ENCODE assay signal across 17 cellular contexts in genomic region chr10:121669010-121669366, GRCh38.
DNase-seq lines count a peak whose midpoint lies in the region; ATAC-seq and TF ChIP-seq lines count a peak whose summit lies in the region.
"Had no signal": no experiment of that assay in that cellular context is flagged by ENCODE, and none has a peak within 500 bp of the region (broad histone marks: within the 10 kb centered on the region; RNA-seq: fewer than 3 reads in every experiment).

No MANE protein-coding gene starts in this region.

- no peak for DNase-seq in left ventricle myocardium inferior
- no peak for DNase-seq in left cardiac atrium
- no peak for DNase-seq in osteocyte (ENCODE audit: extremely low spot score, unreplicated experiment)
- no peak for DNase-seq in NCI-H2107 (lab: John Stamatoyannopoulos, UW)
- DNase-seq in H7, result no peak
- DNase-seq in glomerular visceral epithelial cell (ENCODE audit: extremely low spot score), result no peak
- DNase-seq: activated B cell treated with CpG ODN at 0.5 μM for 24 hours; activated effector memory CD4-positive, alpha-beta T cell treated with Interleukin-2 at 50 U/mL for 16 hours; cortex of kidney; EL; naive thymus-derived CD8-positive, alpha-beta T cell; NCI-H187 treated with DMSO at 0.1 percent for 48 hours; PC-9; stimulated activated CD4-positive, alpha-beta T cell treated with anti-CD3 and anti-CD28 coated beads, Interleukin-2, amount 100 ng/mL, for 48 hours had no signal

- TF ChIP-seq CTCF in left ventricle myocardium inferior (IDR thresholded peaks at IDR 0.05; ENCODE audit: borderline replicate concordance) (no peak), gastroesophageal sphincter (IDR thresholded peaks at IDR 0.05) (no peak), osteocyte (IDR thresholded peaks at IDR 0.05) (no peak)

- H3K36me3 Mint-ChIP-seq in osteocyte (ENCODE audit: unreplicated experiment), result no peaks in the 10 kb centered on the region

- ATAC-seq in left cardiac atrium, result no peak
- peak; percentile 10 for ATAC-seq in gastroesophageal sphincter
- ATAC-seq in HG02870 (IDR thresholded peaks at IDR 0.05; ENCODE audit: unreplicated experiment), result no peak
- ATAC-seq: naive thymus-derived CD8-positive, alpha-beta T cell had no signal

- peak overlapping the region; percentile 52 for H3K27ac Mint-ChIP-seq in osteocyte (ENCODE audit: unreplicated experiment)
- H3K27ac Mint-ChIP-seq: activated B cell treated with CpG ODN at 0.5 μM for 24 hours; naive thymus-derived CD8-positive, alpha-beta T cell had no signal

- H3K27me3 Mint-ChIP-seq in osteocyte (ENCODE audit: unreplicated experiment), result peaks cover 4% of the 10 kb centered on the region

- no peak for TF ChIP-seq POLR2A in gastroesophageal sphincter (IDR thresholded peaks at IDR 0.05)

- H3K9me3 Mint-ChIP-seq in osteocyte (ENCODE audit: unreplicated experiment), result no peaks in the 10 kb centered on the region
- H3K9me3 Mint-ChIP-seq: activated B cell treated with CpG ODN at 0.5 μM for 24 hours had no signal

- H3K27ac ChIP-seq in left ventricle myocardium inferior (replicated peaks) (peak overlapping the region; percentile 2), gastroesophageal sphincter (peak overlapping the region; percentile 80 to 91 (median 89))
- H3K27ac ChIP-seq: PC-9, right lobe of liver had no signal

- intact Hi-C loops in left ventricle myocardium inferior (cut with micrococcal nuclease) (no loop called here), left cardiac atrium (cut with DNase I) (no loop called here)

- H3K36me3 ChIP-seq in left ventricle myocardium inferior (no peaks in the 10 kb centered on the region), gastroesophageal sphincter (no peaks in the 10 kb centered on the region), H7 (replicated peaks; ENCODE audit: control insufficient read depth, insufficient read depth, low read length) (no peaks in the 10 kb centered on the region)
- H3K36me3 ChIP-seq: right lobe of liver had no signal

- H3K4me3 ChIP-seq in left ventricle myocardium inferior (peak overlapping the region; percentile 12), gastroesophageal sphincter (peak overlapping the region in 1 of 2 donors; percentile 33), H7 (ENCODE audit: insufficient read depth, low read depth, low read length) (no peak overlapping the region)
- H3K4me3 ChIP-seq: PC-9, right lobe of liver had no signal

- no peak for TF ChIP-seq EP300 in gastroesophageal sphincter (IDR thresholded peaks at IDR 0.05)

- peaks cover 18% of the 10 kb centered on the region for H3K4me1 ChIP-seq in left ventricle myocardium inferior
- peaks cover 0 to 26% (median 10%) of the 10 kb centered on the region in 3 donors for H3K4me1 ChIP-seq in gastroesophageal sphincter
- H3K4me1 ChIP-seq: right lobe of liver had no signal

- WGBS in gastroesophageal sphincter (ENCODE audit: low coverage in 1 of 2), 2 donors, result 22 to 23% methylated on average over 6 to 7 of the region's 7 CpGs

- no peak overlapping the region for H3K4me3 Mint-ChIP-seq in osteocyte (ENCODE audit: unreplicated experiment)
- H3K4me3 Mint-ChIP-seq: activated B cell treated with CpG ODN at 0.5 μM for 24 hours; naive thymus-derived CD8-positive, alpha-beta T cell had no signal

- H3K27me3 ChIP-seq in left ventricle myocardium inferior (ENCODE audit: low read depth) (peaks cover 13% of the 10 kb centered on the region), gastroesophageal sphincter (no peaks in the 10 kb centered on the region), H7 (ENCODE audit: control insufficient read depth, insufficient read depth, low read length) (no peaks in the 10 kb centered on the region)
- H3K27me3 ChIP-seq: right lobe of liver had no signal

- H3K4me1 Mint-ChIP-seq in osteocyte (ENCODE audit: unreplicated experiment), result peaks cover 20% of the 10 kb centered on the region
- H3K4me1 Mint-ChIP-seq: activated B cell treated with CpG ODN at 0.5 μM for 24 hours; naive thymus-derived CD8-positive, alpha-beta T cell had no signal

- peaks cover 7% of the 10 kb centered on the region for H3K9me3 ChIP-seq in left ventricle myocardium inferior (replicated peaks)
- H3K9me3 ChIP-seq in gastroesophageal sphincter, result no peaks in the 10 kb centered on the region
- H3K9me3 ChIP-seq: right lobe of liver had no signal
